In the genomic region with DNA sequence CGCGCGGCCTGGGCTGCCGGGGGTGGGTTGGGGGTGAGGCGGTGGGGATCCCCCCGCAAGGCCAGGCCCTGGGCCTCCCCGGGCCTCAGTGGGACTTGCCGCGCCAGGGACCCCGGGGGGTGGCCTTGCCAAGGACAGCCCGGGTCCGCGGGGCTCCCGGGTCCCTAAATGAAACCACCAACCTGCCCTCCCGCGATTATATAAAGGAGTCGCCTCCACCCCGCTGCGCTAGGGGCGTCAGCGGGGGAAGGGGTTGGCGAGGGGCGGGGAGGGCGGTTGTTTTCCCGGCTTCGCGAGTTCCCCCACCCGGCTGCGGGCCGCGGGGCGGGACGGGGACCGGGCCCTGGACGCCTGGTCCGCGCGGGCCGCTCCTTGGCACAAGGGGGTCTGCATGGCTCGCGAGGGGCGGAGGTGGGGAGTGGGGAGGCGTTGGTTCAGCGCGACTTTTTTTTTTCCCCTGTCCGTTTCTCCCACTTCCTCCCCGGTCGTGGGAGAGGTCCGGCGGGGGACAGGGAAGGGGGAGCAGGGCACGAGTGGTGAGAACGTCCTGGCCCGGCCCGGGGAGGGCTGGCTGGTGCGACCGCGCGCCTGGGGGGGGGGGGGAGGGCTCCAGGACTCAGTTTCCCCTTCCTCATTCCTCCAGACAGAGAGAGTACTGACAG, we compare ENCODE assay signal across 8 cellular contexts. TPM values are rescaled to one million over a fixed set of nuclear protein-coding genes. Genes with fewer than 3 reads are reported as not detected.
DNase-seq lines count a peak whose midpoint lies in the region; ATAC-seq and TF ChIP-seq lines count a peak whose summit lies in the region.

No MANE protein-coding gene starts in this region.

- H3K36me3 Mint-ChIP-seq in activated T-helper 2 cell treated with anti-CD3 and anti-CD28 coated beads, Interferon-gamma antibody, Interleukin-2, Interleukin-4, amounts not matched to agents 10 μg/mL and 5 μg/mL and 100 μg/mL, durations not matched to agents 14 hours and 24 hours and 36 hours (ENCODE audit: low read depth), result peaks cover 9% of the 10 kb centered on the region

- H3K4me1 Mint-ChIP-seq in activated T-helper 2 cell treated with anti-CD3 and anti-CD28 coated beads, Interferon-gamma antibody, Interleukin-2, Interleukin-4, amounts not matched to agents 10 μg/mL and 5 μg/mL and 100 μg/mL, durations not matched to agents 14 hours and 24 hours and 36 hours (ENCODE audit: low read depth), result peaks cover 19% of the 10 kb centered on the region

- intact Hi-C loops in activated T-helper 2 cell treated with anti-CD3 and anti-CD28 coated beads, Interferon-gamma antibody, Interleukin-2, Interleukin-4, amounts not matched to agents 10 μg/mL and 5 μg/mL and 100 μg/mL, durations not matched to agents 14 hours and 24 hours and 36 hours (cut with micrococcal nuclease), result loop anchor here (5.0 kb wide), 3 partner anchors 55 to 180 kb away; partner anchors contain the start of genes MAP2K2, PIAS4 and YJU2
- intact Hi-C loops in left ventricle myocardium inferior (cut with micrococcal nuclease), result no loop called here

- no peaks in the 10 kb centered on the region for H3K9me3 Mint-ChIP-seq in activated T-helper 2 cell treated with anti-CD3 and anti-CD28 coated beads, Interferon-gamma antibody, Interleukin-2, Interleukin-4, amounts not matched to agents 10 μg/mL and 5 μg/mL and 100 μg/mL, durations not matched to agents 14 hours and 24 hours and 36 hours

- peak overlapping the region; percentile 80 for H3K4me3 Mint-ChIP-seq in activated T-helper 2 cell treated with anti-CD3 and anti-CD28 coated beads, Interferon-gamma antibody, Interleukin-2, Interleukin-4, amounts not matched to agents 10 μg/mL and 5 μg/mL and 100 μg/mL, durations not matched to agents 14 hours and 24 hours and 36 hours (ENCODE audit: low read depth)

- no peaks in the 10 kb centered on the region for H3K27me3 Mint-ChIP-seq in activated T-helper 2 cell treated with anti-CD3 and anti-CD28 coated beads, Interferon-gamma antibody, Interleukin-2, Interleukin-4, amounts not matched to agents 10 μg/mL and 5 μg/mL and 100 μg/mL, durations not matched to agents 14 hours and 24 hours and 36 hours (ENCODE audit: low read depth)

- peaks cover 22% of the 10 kb centered on the region for H3K27me3 ChIP-seq in H7 (ENCODE audit: control insufficient read depth, insufficient read depth, low read length)
- H3K27me3 ChIP-seq in left ventricle myocardium inferior (ENCODE audit: low read depth), result no peaks in the 10 kb centered on the region

- peaks cover 44% of the 10 kb centered on the region for H3K4me1 ChIP-seq in left ventricle myocardium inferior

- ATAC-seq in HG03025 (IDR thresholded peaks at IDR 0.05; ENCODE audit: low FRiP score, unreplicated experiment) (no peak), HG03108 (IDR thresholded peaks at IDR 0.05; ENCODE audit: unreplicated experiment) (no peak), GM21367 (IDR thresholded peaks at IDR 0.05; ENCODE audit: unreplicated experiment) (no peak)

- H3K36me3 ChIP-seq in H7 (replicated peaks; ENCODE audit: control insufficient read depth, insufficient read depth, low read length) (no peaks in the 10 kb centered on the region), left ventricle myocardium inferior (no peaks in the 10 kb centered on the region)

- no peaks in the 10 kb centered on the region for H3K9me3 ChIP-seq in left ventricle myocardium inferior (replicated peaks)

- no peak for TF ChIP-seq CTCF in 22Rv1 (IDR thresholded peaks at IDR 0.05)
- peak; percentile 11 for TF ChIP-seq CTCF in left ventricle myocardium inferior (IDR thresholded peaks at IDR 0.05; ENCODE audit: borderline replicate concordance)

- peak overlapping the region; percentile 72 for H3K27ac Mint-ChIP-seq in activated T-helper 2 cell treated with anti-CD3 and anti-CD28 coated beads, Interferon-gamma antibody, Interleukin-2, Interleukin-4, amounts not matched to agents 10 μg/mL and 5 μg/mL and 100 μg/mL, durations not matched to agents 14 hours and 24 hours and 36 hours

- H3K4me3 ChIP-seq in H7 (ENCODE audit: insufficient read depth, low read depth, low read length) (peak overlapping the region; percentile 64), left ventricle myocardium inferior (peak overlapping the region; percentile 96), skeletal muscle cell (ENCODE audit: low read depth, low read length) (peak overlapping the region; percentile 83)

- H3K27ac ChIP-seq in 22Rv1, result peak overlapping the region; percentile 97; the same call in 1 of the 2 replicates
- H3K27ac ChIP-seq in left ventricle myocardium inferior (replicated peaks), result peak overlapping the region; percentile 99

- DNase-seq in H7 (peak; percentile 85), left ventricle myocardium inferior (no peak), skeletal muscle cell (ENCODE audit: low read depth) (no peak)
- peak; percentile 53 for DNase-seq in activated T-helper 2 cell treated with anti-CD3 and anti-CD28 coated beads, Interferon-gamma antibody, Interleukin-2, Interleukin-4, amounts not matched to agents 10 μg/mL and 5 μg/mL and 100 μg/mL, durations not matched to agents 14 hours and 24 hours and 36 hours (ENCODE audit: low spot score)

RNA-seq across cellular contexts. Expression of gene ZBTB7A, which starts 0.8 kb away (rescaled TPM):
- total RNA-seq in H7 (2014; rRNA removed; shearing (Covaris generic)), result 18.3 and 20.8 TPM in 2 replicates
- 39.9 and 41.2 TPM in 2 replicates for total RNA-seq in activated T-helper 2 cell treated with anti-CD3 and anti-CD28 coated beads, Interferon-gamma antibody, Interleukin-2, Interleukin-4, amounts not matched to agents 10 μg/mL and 5 μg/mL and 100 μg/mL, durations not matched to agents 14 hours and 24 hours and 36 hours
- 30.6 TPM for total RNA-seq in left ventricle myocardium inferior

RNA-seq across cellular contexts. Expression of gene MAP2K2, which starts 56.4 kb away (rescaled TPM):
- 221 and 226 TPM in 2 replicates for total RNA-seq in H7 (2014; rRNA removed; shearing (Covaris generic))
- total RNA-seq in activated T-helper 2 cell treated with anti-CD3 and anti-CD28 coated beads, Interferon-gamma antibody, Interleukin-2, Interleukin-4, amounts not matched to agents 10 μg/mL and 5 μg/mL and 100 μg/mL, durations not matched to agents 14 hours and 24 hours and 36 hours, result 131 and 141 TPM in 2 replicates
- total RNA-seq in left ventricle myocardium inferior, result 129 TPM

RNA-seq across cellular contexts. Expression of gene PIAS4, which starts 60.0 kb away (rescaled TPM):
- 47.9 and 54.4 TPM in 2 replicates for total RNA-seq in H7 (2014; rRNA removed; shearing (Covaris generic))
- total RNA-seq in activated T-helper 2 cell treated with anti-CD3 and anti-CD28 coated beads, Interferon-gamma antibody, Interleukin-2, Interleukin-4, amounts not matched to agents 10 μg/mL and 5 μg/mL and 100 μg/mL, durations not matched to agents 14 hours and 24 hours and 36 hours, result 31.5 and 36.3 TPM in 2 replicates
- 15.4 TPM for total RNA-seq in left ventricle myocardium inferior

Comparison
In these comparisons a context has a peak if more than half of its experiments do, and no peak if none do; other contexts are left out.
1. DNase-seq: peak in H7 (single experiment) and activated T-helper 2 cell treated with anti-CD3 and anti-CD28 coated beads, Interferon-gamma antibody, Interleukin-2, Interleukin-4, amounts not matched to agents 10 μg/mL and 5 μg/mL and 100 μg/mL, durations not matched to agents 14 hours and 24 hours and 36 hours (single experiment); none in left ventricle myocardium inferior (single experiment) and skeletal muscle cell (single experiment).
2. Peak in every context shown above with its lines, with median percentiles within 50 percentile points of each other: H3K4me3 ChIP-seq.